2 cellular contexts compared by ENCODE assay signal in the genomic region with DNA sequence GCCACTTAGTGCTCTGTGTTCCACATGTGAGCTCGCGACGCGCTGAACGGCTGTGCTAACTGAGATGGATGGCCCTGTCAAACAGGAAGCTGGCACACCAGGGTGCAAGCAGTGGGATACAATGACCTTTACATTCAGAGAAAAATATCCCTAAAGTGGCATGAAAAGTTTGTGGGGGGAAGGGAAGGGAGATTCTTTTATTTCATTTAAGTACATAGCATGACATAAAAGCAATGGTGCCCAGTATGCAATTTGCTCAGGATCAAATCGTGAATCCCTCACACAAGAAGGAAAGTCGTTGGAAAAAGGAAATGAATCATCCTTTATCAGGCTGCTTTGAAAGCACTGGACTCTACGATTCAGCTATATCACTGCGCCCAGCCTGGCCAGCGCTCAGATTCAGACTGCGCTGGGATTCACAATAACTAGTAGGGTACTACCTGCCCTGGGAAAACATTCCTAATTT.
TF ChIP-seq lines count a peak whose summit lies in the region.

No MANE protein-coding gene starts in this region.

TF ChIP-seq in HCT116, 20 proteins besides CTCF, POLR2A, EP300 and RAD21:
- TF ChIP-seq, protein P1, sequence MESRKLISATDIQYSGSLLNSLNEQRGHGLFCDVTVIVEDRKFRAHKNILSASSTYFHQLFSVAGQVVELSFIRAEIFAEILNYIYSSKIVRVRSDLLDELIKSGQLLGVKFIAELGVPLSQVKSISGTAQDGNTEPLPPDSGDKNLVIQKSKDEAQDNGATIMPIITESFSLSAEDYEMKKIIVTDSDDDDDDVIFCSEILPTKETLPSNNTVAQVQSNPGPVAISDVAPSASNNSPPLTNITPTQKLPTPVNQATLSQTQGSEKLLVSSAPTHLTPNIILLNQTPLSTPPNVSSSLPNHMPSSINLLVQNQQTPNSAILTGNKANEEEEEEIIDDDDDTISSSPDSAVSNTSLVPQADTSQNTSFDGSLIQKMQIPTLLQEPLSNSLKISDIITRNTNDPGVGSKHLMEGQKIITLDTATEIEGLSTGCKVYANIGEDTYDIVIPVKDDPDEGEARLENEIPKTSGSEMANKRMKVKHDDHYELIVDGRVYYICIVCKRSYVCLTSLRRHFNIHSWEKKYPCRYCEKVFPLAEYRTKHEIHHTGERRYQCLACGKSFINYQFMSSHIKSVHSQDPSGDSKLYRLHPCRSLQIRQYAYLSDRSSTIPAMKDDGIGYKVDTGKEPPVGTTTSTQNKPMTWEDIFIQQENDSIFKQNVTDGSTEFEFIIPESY (IDR thresholded peaks at IDR 0.05; ENCODE audit: extremely low read depth, insufficient replicate concordance, low read length) = no peak
- no peak for TF ChIP-seq ZNF274 (IDR thresholded peaks at IDR 0.05; ENCODE audit: low read depth, low read length)
- TF ChIP-seq SP1 (IDR thresholded peaks at IDR 0.05; ENCODE audit: low read depth) = peak; percentile 32; the same call in 1 of the 2 replicates
- peak; percentile 57 for TF ChIP-seq FOSL1 (IDR thresholded peaks at IDR 0.05; ENCODE audit: low read depth)
- no peak for TF ChIP-seq ZFX (IDR thresholded peaks at IDR 0.05)
- TF ChIP-seq CEBPB (IDR thresholded peaks at IDR 0.05; ENCODE audit: low read depth) = no peak
- no peak for TF ChIP-seq TCF7L2 (IDR thresholded peaks at IDR 0.05; ENCODE audit: borderline replicate concordance, extremely low read depth, insufficient read depth, insufficient read length)
- peak; percentile 65 for TF ChIP-seq CBX3 (IDR thresholded peaks at IDR 0.05; ENCODE audit: low read depth)
- no peak for TF ChIP-seq SRF (IDR thresholded peaks at IDR 0.05; ENCODE audit: low read depth)
- TF ChIP-seq JUND (IDR thresholded peaks at IDR 0.05) = peak; percentile 69; the same call in 1 of the 2 replicates
- TF ChIP-seq, protein P2, sequence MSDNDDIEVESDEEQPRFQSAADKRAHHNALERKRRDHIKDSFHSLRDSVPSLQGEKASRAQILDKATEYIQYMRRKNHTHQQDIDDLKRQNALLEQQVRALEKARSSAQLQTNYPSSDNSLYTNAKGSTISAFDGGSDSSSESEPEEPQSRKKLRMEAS (IDR thresholded peaks at IDR 0.05) = peak; percentile 30
- peak; percentile 53; the same call in 1 of the 2 replicates for TF ChIP-seq SIN3A (IDR thresholded peaks at IDR 0.05; ENCODE audit: low read depth)
- TF ChIP-seq ELF1 (IDR thresholded peaks at IDR 0.05; ENCODE audit: borderline replicate concordance, low read depth) = 0 out of 2 replicates have a peak, but pooled peaks have one; percentile 13
- TF ChIP-seq EZH2phosphoT487 (IDR thresholded peaks at IDR 0.05; ENCODE audit: borderline replicate concordance) = no peak
- TF ChIP-seq POLR2AphosphoS5 (IDR thresholded peaks at IDR 0.05; ENCODE audit: low read depth, low read length) = peak; percentile 39; the same call in 1 of the 2 replicates
- TF ChIP-seq EGR1 (IDR thresholded peaks at IDR 0.05; ENCODE audit: low read depth) = no peak
- TF ChIP-seq YY1 (IDR thresholded peaks at IDR 0.05; ENCODE audit: extremely low read depth, insufficient replicate concordance, low read depth, low read length) = no peak
- no peak for TF ChIP-seq ATF3 (IDR thresholded peaks at IDR 0.05)
- TF ChIP-seq REST (IDR thresholded peaks at IDR 0.05; ENCODE audit: low read depth) = no peak
- no peak for TF ChIP-seq EZH2 (IDR thresholded peaks at IDR 0.05)
TF ChIP-seq in HCT116: peak in this region for 8.

TF ChIP-seq in H1, 55 proteins besides CTCF, POLR2A, EP300 and RAD21:
- no peak for TF ChIP-seq RBBP5 (IDR thresholded peaks at IDR 0.05; ENCODE audit: borderline replicate concordance, low read depth, low read length)
- TF ChIP-seq POLR2AphosphoS5 (IDR thresholded peaks at IDR 0.05; ENCODE audit: low read depth, low read length) = no peak
- peak; percentile 41 for TF ChIP-seq ASH2L (IDR thresholded peaks at IDR 0.05; ENCODE audit: low read length)
- no peak for TF ChIP-seq JUN (IDR thresholded peaks at IDR 0.05; ENCODE audit: low read depth, low read length)
- TF ChIP-seq, protein P2 (IDR thresholded peaks at IDR 0.05) = peak; percentile 49; the same call in 1 of the 2 replicates
- no peak for TF ChIP-seq CBX8 (IDR thresholded peaks at IDR 0.05; ENCODE audit: borderline replicate concordance, low read depth, low read length)
- TF ChIP-seq ZNF274 (IDR thresholded peaks at IDR 0.05; ENCODE audit: borderline replicate concordance, extremely low read depth, low read length) = no peak
- no peak for TF ChIP-seq HDAC6 (IDR thresholded peaks at IDR 0.05; ENCODE audit: low read depth, low read length)
- TF ChIP-seq SP2 (IDR thresholded peaks at IDR 0.05; ENCODE audit: low read length) = no peak
- TF ChIP-seq, protein P3, sequence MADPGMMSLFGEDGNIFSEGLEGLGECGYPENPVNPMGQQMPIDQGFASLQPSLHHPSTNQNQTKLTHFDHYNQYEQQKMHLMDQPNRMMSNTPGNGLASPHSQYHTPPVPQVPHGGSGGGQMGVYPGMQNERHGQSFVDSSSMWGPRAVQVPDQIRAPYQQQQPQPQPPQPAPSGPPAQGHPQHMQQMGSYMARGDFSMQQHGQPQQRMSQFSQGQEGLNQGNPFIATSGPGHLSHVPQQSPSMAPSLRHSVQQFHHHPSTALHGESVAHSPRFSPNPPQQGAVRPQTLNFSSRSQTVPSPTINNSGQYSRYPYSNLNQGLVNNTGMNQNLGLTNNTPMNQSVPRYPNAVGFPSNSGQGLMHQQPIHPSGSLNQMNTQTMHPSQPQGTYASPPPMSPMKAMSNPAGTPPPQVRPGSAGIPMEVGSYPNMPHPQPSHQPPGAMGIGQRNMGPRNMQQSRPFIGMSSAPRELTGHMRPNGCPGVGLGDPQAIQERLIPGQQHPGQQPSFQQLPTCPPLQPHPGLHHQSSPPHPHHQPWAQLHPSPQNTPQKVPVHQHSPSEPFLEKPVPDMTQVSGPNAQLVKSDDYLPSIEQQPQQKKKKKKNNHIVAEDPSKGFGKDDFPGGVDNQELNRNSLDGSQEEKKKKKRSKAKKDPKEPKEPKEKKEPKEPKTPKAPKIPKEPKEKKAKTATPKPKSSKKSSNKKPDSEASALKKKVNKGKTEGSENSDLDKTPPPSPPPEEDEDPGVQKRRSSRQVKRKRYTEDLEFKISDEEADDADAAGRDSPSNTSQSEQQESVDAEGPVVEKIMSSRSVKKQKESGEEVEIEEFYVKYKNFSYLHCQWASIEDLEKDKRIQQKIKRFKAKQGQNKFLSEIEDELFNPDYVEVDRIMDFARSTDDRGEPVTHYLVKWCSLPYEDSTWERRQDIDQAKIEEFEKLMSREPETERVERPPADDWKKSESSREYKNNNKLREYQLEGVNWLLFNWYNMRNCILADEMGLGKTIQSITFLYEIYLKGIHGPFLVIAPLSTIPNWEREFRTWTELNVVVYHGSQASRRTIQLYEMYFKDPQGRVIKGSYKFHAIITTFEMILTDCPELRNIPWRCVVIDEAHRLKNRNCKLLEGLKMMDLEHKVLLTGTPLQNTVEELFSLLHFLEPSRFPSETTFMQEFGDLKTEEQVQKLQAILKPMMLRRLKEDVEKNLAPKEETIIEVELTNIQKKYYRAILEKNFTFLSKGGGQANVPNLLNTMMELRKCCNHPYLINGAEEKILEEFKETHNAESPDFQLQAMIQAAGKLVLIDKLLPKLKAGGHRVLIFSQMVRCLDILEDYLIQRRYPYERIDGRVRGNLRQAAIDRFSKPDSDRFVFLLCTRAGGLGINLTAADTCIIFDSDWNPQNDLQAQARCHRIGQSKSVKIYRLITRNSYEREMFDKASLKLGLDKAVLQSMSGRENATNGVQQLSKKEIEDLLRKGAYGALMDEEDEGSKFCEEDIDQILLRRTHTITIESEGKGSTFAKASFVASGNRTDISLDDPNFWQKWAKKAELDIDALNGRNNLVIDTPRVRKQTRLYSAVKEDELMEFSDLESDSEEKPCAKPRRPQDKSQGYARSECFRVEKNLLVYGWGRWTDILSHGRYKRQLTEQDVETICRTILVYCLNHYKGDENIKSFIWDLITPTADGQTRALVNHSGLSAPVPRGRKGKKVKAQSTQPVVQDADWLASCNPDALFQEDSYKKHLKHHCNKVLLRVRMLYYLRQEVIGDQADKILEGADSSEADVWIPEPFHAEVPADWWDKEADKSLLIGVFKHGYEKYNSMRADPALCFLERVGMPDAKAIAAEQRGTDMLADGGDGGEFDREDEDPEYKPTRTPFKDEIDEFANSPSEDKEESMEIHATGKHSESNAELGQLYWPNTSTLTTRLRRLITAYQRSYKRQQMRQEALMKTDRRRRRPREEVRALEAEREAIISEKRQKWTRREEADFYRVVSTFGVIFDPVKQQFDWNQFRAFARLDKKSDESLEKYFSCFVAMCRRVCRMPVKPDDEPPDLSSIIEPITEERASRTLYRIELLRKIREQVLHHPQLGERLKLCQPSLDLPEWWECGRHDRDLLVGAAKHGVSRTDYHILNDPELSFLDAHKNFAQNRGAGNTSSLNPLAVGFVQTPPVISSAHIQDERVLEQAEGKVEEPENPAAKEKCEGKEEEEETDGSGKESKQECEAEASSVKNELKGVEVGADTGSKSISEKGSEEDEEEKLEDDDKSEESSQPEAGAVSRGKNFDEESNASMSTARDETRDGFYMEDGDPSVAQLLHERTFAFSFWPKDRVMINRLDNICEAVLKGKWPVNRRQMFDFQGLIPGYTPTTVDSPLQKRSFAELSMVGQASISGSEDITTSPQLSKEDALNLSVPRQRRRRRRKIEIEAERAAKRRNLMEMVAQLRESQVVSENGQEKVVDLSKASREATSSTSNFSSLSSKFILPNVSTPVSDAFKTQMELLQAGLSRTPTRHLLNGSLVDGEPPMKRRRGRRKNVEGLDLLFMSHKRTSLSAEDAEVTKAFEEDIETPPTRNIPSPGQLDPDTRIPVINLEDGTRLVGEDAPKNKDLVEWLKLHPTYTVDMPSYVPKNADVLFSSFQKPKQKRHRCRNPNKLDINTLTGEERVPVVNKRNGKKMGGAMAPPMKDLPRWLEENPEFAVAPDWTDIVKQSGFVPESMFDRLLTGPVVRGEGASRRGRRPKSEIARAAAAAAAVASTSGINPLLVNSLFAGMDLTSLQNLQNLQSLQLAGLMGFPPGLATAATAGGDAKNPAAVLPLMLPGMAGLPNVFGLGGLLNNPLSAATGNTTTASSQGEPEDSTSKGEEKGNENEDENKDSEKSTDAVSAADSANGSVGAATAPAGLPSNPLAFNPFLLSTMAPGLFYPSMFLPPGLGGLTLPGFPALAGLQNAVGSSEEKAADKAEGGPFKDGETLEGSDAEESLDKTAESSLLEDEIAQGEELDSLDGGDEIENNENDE (IDR thresholded peaks at IDR 0.05; ENCODE audit: insufficient replicate concordance, low read length) = peak; percentile 50
- TF ChIP-seq SIRT6 (IDR thresholded peaks at IDR 0.05; ENCODE audit: low read length) = no peak
- no peak for TF ChIP-seq ATF3 (IDR thresholded peaks at IDR 0.05; ENCODE audit: insufficient read depth, low read depth, low read length)
- peak; percentile 42 for TF ChIP-seq NANOG (IDR thresholded peaks at IDR 0.05; ENCODE audit: insufficient read depth, low read depth, low read length, poor library complexity, severe bottlenecking)
TF ChIP-seq in H1: peak in this region for 4.
